20 cellular contexts compared by ENCODE assay signal in the genomic region with DNA sequence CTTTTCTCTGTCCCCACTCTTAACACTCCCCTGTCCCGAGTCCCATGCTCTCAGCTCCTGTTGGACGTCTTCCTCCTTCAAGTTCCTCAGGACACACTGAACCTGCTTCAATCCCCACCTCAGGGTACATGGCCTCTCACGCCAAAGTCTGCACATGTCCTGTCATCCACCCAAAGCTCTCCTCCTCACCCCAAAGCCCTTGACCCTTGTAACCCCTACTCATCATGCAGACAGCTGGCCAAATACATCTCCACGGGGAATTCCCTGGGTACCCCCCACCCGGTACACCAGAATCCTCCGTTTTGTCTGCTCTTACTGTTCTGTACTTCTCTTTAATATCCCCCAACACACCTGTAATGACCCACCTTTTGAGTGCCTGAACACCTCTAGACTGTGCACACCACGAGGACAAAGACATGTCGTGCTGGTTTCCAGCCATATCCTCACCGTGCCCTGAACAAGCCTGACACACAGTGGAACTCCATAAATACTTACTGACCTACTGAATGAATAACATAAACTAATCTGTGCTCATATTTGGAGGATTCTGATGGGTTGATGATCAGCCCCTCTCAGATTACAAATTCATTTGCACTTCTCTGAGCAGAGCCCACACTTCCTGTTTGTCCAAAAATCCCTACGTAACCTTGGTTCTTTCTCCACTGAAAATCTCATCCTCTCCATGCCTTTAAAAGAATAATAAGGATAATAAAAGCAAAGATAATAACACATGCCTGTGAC.
A peak's percentile ranks its signal among the peaks of the same experiment; 100 is the strongest.
DNase-seq lines count a peak whose midpoint lies in the region; ATAC-seq and TF ChIP-seq lines count a peak whose summit lies in the region.
"Had no signal": no experiment of that assay in that cellular context is flagged by ENCODE, and none has a peak within 500 bp of the region (broad histone marks: within the 10 kb centered on the region; RNA-seq: fewer than 3 reads in every experiment).

No MANE protein-coding gene starts in this region.

- peaks cover under 1% of the 10 kb centered on the region for H3K79me2 ChIP-seq in trophoblast cell (ENCODE audit: control insufficient read depth, insufficient read depth, low read length, poor library complexity)

- H3K14ac ChIP-seq in trophoblast cell (ENCODE audit: low read length), result no peak overlapping the region

- TF ChIP-seq CTCF in HFFc6 (IDR thresholded peaks at IDR 0.05), result no peak
- no peak for TF ChIP-seq CTCF in chondrocyte (IDR thresholded peaks at IDR 0.05)

- no peak overlapping the region for H2BK12ac ChIP-seq in trophoblast cell (ENCODE audit: low read length)

- H3K27me3 ChIP-seq in trophoblast cell (ENCODE audit: insufficient read depth, low read length), result no peaks in the 10 kb centered on the region

- H4K12ac ChIP-seq in trophoblast cell (ENCODE audit: low read depth, low read length), result no peak overlapping the region

- H3K27me3 Mint-ChIP-seq in HFFc6 (ENCODE audit: insufficient read depth) (no peaks in the 10 kb centered on the region; the same call in 1 of the 2 replicates), chondrocyte (ENCODE audit: low read depth) (no peaks in the 10 kb centered on the region)

- no peak overlapping the region for H3K4me2 ChIP-seq in trophoblast cell (ENCODE audit: low read length)
- H3K4me2 ChIP-seq: PC-9 had no signal

- no peak overlapping the region for H3K23ac ChIP-seq in trophoblast cell (ENCODE audit: low read length)

- H3K4me3 ChIP-seq in trophoblast cell (ENCODE audit: low read depth, low read length), result no peak overlapping the region
- H3K4me3 ChIP-seq: K562, PC-9 had no signal

- H3K9ac ChIP-seq in trophoblast cell (ENCODE audit: low read length), result no peak overlapping the region

- H3K36me3 ChIP-seq in trophoblast cell (ENCODE audit: control insufficient read depth in 1 of 2, insufficient read depth in 2 of 2, low read length in 2 of 2), result no peaks in the 10 kb centered on the region

- DNase-seq in HFFc6, result no peak
- peak; percentile 37 for DNase-seq in NCI-H146 treated with DMSO at 0.1 percent for 48 hours (lab: John Stamatoyannopoulos, UW; ENCODE audit: unreplicated experiment)
- DNase-seq in chondrocyte (ENCODE audit: low spot score), result no peak
- no peak for DNase-seq in trophoblast cell
- DNase-seq in NCI-H2196 (lab: John Stamatoyannopoulos, UW; ENCODE audit: unreplicated experiment), result no peak
- DNase-seq in NCI-H774 (lab: John Stamatoyannopoulos, UW), result no peak
- no peak for DNase-seq in activated CD8-positive, alpha-beta memory T cell treated with anti-CD3 and anti-CD28 coated beads for 24 hours
- DNase-seq: C1 segment of cervical spinal cord; CD8-positive, alpha-beta memory T cell; DMS53; H9; MV-4-11; NCI-H187 treated with DMSO at 0.1 percent for 48 hours; NCI-H2171; NCI-H446; NCI-H526 treated with DMSO at 0.1 percent for 48 hours had no signal

- no peak overlapping the region for H2BK5ac ChIP-seq in trophoblast cell (ENCODE audit: low read depth, low read length, poor library complexity)

- H3K18ac ChIP-seq in trophoblast cell (ENCODE audit: low read length), result no peak overlapping the region

- H4K8ac ChIP-seq in trophoblast cell (ENCODE audit: low read depth, low read length), result no peak overlapping the region

- peak overlapping the region; percentile 45 for H3K27ac Mint-ChIP-seq in HFFc6
- peak overlapping the region; percentile 65 for H3K27ac Mint-ChIP-seq in chondrocyte (ENCODE audit: unreplicated experiment)
- H3K27ac Mint-ChIP-seq: H9 had no signal

- no peaks in the 10 kb centered on the region for H3K79me1 ChIP-seq in trophoblast cell (ENCODE audit: low read length)

- ATAC-seq in GM21515 (IDR thresholded peaks at IDR 0.05; ENCODE audit: unreplicated experiment), result no peak
- ATAC-seq: K562 had no signal

- H3K4me1 Mint-ChIP-seq in HFFc6 (ENCODE audit: low read depth) (peaks cover 47% of the 10 kb centered on the region), chondrocyte (ENCODE audit: low read depth) (peaks cover 36% of the 10 kb centered on the region)
- H3K4me1 Mint-ChIP-seq: CD8-positive, alpha-beta memory T cell; H9 had no signal

- H3K4me3 Mint-ChIP-seq in HFFc6 (peak overlapping the region; percentile 53), chondrocyte (ENCODE audit: unreplicated experiment) (no peak overlapping the region)
- H3K4me3 Mint-ChIP-seq: CD8-positive, alpha-beta memory T cell; H9 had no signal

- H3K36me3 Mint-ChIP-seq in HFFc6 (ENCODE audit: low read depth) (peaks cover 35% of the 10 kb centered on the region), chondrocyte (ENCODE audit: low read depth) (peaks cover 2% of the 10 kb centered on the region)
- H3K36me3 Mint-ChIP-seq: CD8-positive, alpha-beta memory T cell had no signal

- H3K27ac ChIP-seq in trophoblast cell (ENCODE audit: low read depth, low read length), result no peak overlapping the region
- H3K27ac ChIP-seq: PC-9, RWPE1 had no signal

- no peak overlapping the region for H3K4ac ChIP-seq in trophoblast cell (ENCODE audit: low read depth, low read length)

- no peak overlapping the region for H2AFZ ChIP-seq in trophoblast cell (ENCODE audit: insufficient read depth, low read length, poor library complexity)
- H2AFZ ChIP-seq: PC-9 had no signal

- H3K4me1 ChIP-seq in trophoblast cell (ENCODE audit: control insufficient read depth in 1 of 2, insufficient read depth in 2 of 2, low read length in 2 of 2), result peaks cover 0 to 4% of the 10 kb centered on the region in 2 experiments

- peaks cover 8% of the 10 kb centered on the region; the same call in 1 of the 2 replicates for H3K9me3 Mint-ChIP-seq in HFFc6
- peaks cover 22% of the 10 kb centered on the region for H3K9me3 Mint-ChIP-seq in chondrocyte (ENCODE audit: low read depth)

- H3K9me3 ChIP-seq in trophoblast cell (ENCODE audit: insufficient read depth, low read depth, low read length), result no peaks in the 10 kb centered on the region

- no peak overlapping the region for H4K91ac ChIP-seq in trophoblast cell (ENCODE audit: low read depth, low read length)

- H2AK5ac ChIP-seq in trophoblast cell (ENCODE audit: low read length), result no peak overlapping the region

- H2BK120ac ChIP-seq in trophoblast cell (ENCODE audit: insufficient read depth, low read length, poor library complexity), result peak overlapping the region; percentile 52

- no CpG with 5 or more reads among the region's 10 CpGs for WGBS in trophoblast cell (ENCODE audit: extremely low coverage, insufficient coverage, insufficient read length)
